8 cellular contexts compared by ENCODE assay signal in genomic region chr10:132446661-132447445, GRCh38. TPM values are rescaled to one million over a fixed set of nuclear protein-coding genes. Genes with fewer than 3 reads are reported as not detected.
DNase-seq lines count a peak whose midpoint lies in the region; ATAC-seq, FAIRE-seq and TF ChIP-seq lines count a peak whose summit lies in the region.

No MANE protein-coding gene starts in this region.

- peak; percentile 68 for FAIRE-seq in keratinocyte (lab: Jason Lieb, UNC)

- TF ChIP-seq CTCF in HL-60 (IDR thresholded peaks at IDR 0.05; ENCODE audit: insufficient read depth, low read length) (peak; percentile 39), keratinocyte (optimal IDR thresholded peaks at IDR 0.05 in 1 of 3, IDR thresholded peaks at IDR 0.05 in 1 of 3, conservative IDR thresholded peaks at IDR 0.05 in 1 of 3; ENCODE audit: extremely low read depth in 1 of 3, insufficient read depth in 2 of 3, low read length in 3 of 3) (peak; percentile 59 to 87 (median 71))

- H3K4me3 ChIP-seq in HL-60 (replicated peaks; ENCODE audit: insufficient read depth, low read length), result peak overlapping the region; percentile 48
- peak overlapping the region; percentile 45 to 67 (median 65) for H3K4me3 ChIP-seq in keratinocyte (ENCODE audit: control insufficient read depth in 2 of 3, extremely low read depth in 1 of 3, insufficient read depth in 2 of 3, low read depth in 1 of 3, low read length in 3 of 3)

- no peaks in the 10 kb centered on the region for H4K20me1 ChIP-seq in keratinocyte (ENCODE audit: control insufficient read depth, extremely low read depth, insufficient read depth, low read length)

- H3K4me1 ChIP-seq in keratinocyte (ENCODE audit: control insufficient read depth, extremely low read depth, insufficient read depth, low read length), result peaks cover 29% of the 10 kb centered on the region

- peaks cover 2% of the 10 kb centered on the region for H3K9me3 ChIP-seq in keratinocyte (ENCODE audit: control insufficient read depth, low read depth, low read length)

- peak overlapping the region; percentile 22 for H2AFZ ChIP-seq in keratinocyte (ENCODE audit: control insufficient read depth, low read length)

- H3K36me3 ChIP-seq in keratinocyte (ENCODE audit: control insufficient read depth in 2 of 2, extremely low read depth in 1 of 2, insufficient read depth in 2 of 2, low read length in 2 of 2), result no peaks in the 10 kb centered on the region

- ATAC-seq in HG02870 (IDR thresholded peaks at IDR 0.05; ENCODE audit: unreplicated experiment), result no peak

- no peaks in the 10 kb centered on the region for H3K9me3 Mint-ChIP-seq in activated naive CD4-positive, alpha-beta T cell treated with anti-CD3 and anti-CD28 coated beads for 36 hours

- no peaks in the 10 kb centered on the region for H3K9me1 ChIP-seq in keratinocyte (ENCODE audit: control insufficient read depth, extremely low read depth, insufficient read depth, low read length)

- peak overlapping the region; percentile 98 for H3K9ac ChIP-seq in keratinocyte (ENCODE audit: control insufficient read depth, extremely low read depth, insufficient read depth, low read length)

- intact Hi-C loops in activated naive CD4-positive, alpha-beta T cell treated with anti-CD3 and anti-CD28 coated beads for 36 hours (cut with micrococcal nuclease), result loop anchor here (1.0 to 5.0 kb wide), 9 partner anchors 24 to 945 kb away; partner anchors contain the start of genes INPP5A, MTG1, PPP2R2D and PWWP2B

- no peaks in the 10 kb centered on the region for H3K27me3 ChIP-seq in HL-60 (ENCODE audit: insufficient read depth, poor library complexity, severe bottlenecking)
- no peaks in the 10 kb centered on the region for H3K27me3 ChIP-seq in keratinocyte (ENCODE audit: control insufficient read depth, extremely low read depth, insufficient read depth, low read length)

- CTCF ChIA-PET in activated naive CD4-positive, alpha-beta T cell treated with anti-CD3 and anti-CD28 coated beads for 36 hours (lab: Charles Lee), result interaction anchor here (0.6 to 2.3 kb wide), 7 partner anchors 10 to 223 kb away, joined by 3 to 10 read pairs (median 3); no protein-coding TSS in a partner anchor

- dilution Hi-C loops in keratinocyte (cut with MboI; ENCODE audit: extremely low pct_ligation_motif_present, low sequenced_read_pairs), result no loop called here

- peak overlapping the region; percentile 96 for H3K4me2 ChIP-seq in keratinocyte (ENCODE audit: control insufficient read depth, extremely low read depth, insufficient read depth, low read depth, low read length)

- no peaks in the 10 kb centered on the region for H3K79me2 ChIP-seq in keratinocyte (ENCODE audit: control insufficient read depth, insufficient read depth, low read length)

- H3K27ac Mint-ChIP-seq in activated naive CD4-positive, alpha-beta T cell treated with anti-CD3 and anti-CD28 coated beads for 36 hours, result peak overlapping the region; percentile 98

- no peaks in the 10 kb centered on the region for H3K27me3 Mint-ChIP-seq in activated naive CD4-positive, alpha-beta T cell treated with anti-CD3 and anti-CD28 coated beads for 36 hours (ENCODE audit: low read depth)

- peak overlapping the region; percentile 89 for H3K4me3 Mint-ChIP-seq in activated naive CD4-positive, alpha-beta T cell treated with anti-CD3 and anti-CD28 coated beads for 36 hours

- DNase-seq in NCI-H2081 (lab: John Stamatoyannopoulos, UW) (peak; percentile 68 to 71), NCI-H2081 treated with DMSO at 0.1 percent for 48 hours (lab: John Stamatoyannopoulos, UW) (no peak), HL-60 (ENCODE audit: low read depth in 1 of 2, low spot score in 1 of 2) (peak; percentile 93 to 94), SHP77 treated with DMSO at 0.1 percent for 48 hours (lab: John Stamatoyannopoulos, UW) (peak; percentile 39), keratinocyte (ENCODE audit: low read depth, low spot score) (peak; percentile 58)
- peak; percentile 93 for DNase-seq in activated naive CD4-positive, alpha-beta T cell treated with anti-CD3 and anti-CD28 coated beads for 36 hours
- peak; percentile 71 to 79 for DNase-seq in stimulated activated CD4-positive, alpha-beta T cell treated with anti-CD3 and anti-CD28 coated beads, Interleukin-4, amount 100 ng/mL, for 48 hours (ENCODE audit: low read depth in 2 of 2)

- H3K4me1 Mint-ChIP-seq in activated naive CD4-positive, alpha-beta T cell treated with anti-CD3 and anti-CD28 coated beads for 36 hours (ENCODE audit: low read depth), result peaks cover 34% of the 10 kb centered on the region

- H3K36me3 Mint-ChIP-seq in activated naive CD4-positive, alpha-beta T cell treated with anti-CD3 and anti-CD28 coated beads for 36 hours (ENCODE audit: low read depth), result no peaks in the 10 kb centered on the region

- peak overlapping the region; percentile 94 for H3K27ac ChIP-seq in HL-60 (replicated peaks)
- H3K27ac ChIP-seq in keratinocyte (ENCODE audit: control insufficient read depth, insufficient read depth, low read length), result peak overlapping the region; percentile 100

RNA-seq across cellular contexts. Expression of gene PWWP2B, which starts 49.9 kb away (rescaled TPM):
- total RNA-seq in activated naive CD4-positive, alpha-beta T cell treated with anti-CD3 and anti-CD28 coated beads for 36 hours, result 1 to 10 TPM; 1.5 to 2.2 TPM
- polyA plus RNA-seq in keratinocyte, result 3.1 to 6.5 TPM (median 3.8 TPM) in 3 replicates
- 4.3 TPM for polyA plus RNA-seq in keratinocyte (2011; ENCODE audit: low read depth)
- polyA plus RNA-seq in keratinocyte (2011; cell fraction: cytosol; rRNA removed), result 2.2 and 5.8 TPM in 2 replicates
- polyA plus RNA-seq in keratinocyte (2011; cell fraction: nucleus; rRNA removed), result 6.3 and 9.1 TPM in 2 replicates
- polyA plus RNA-seq in keratinocyte (2012; ENCODE audit: low replicate concordance), result 8.8 and 10.9 TPM in 2 replicates
- 1.8 to 2.5 TPM (median 2.1 TPM) in 3 replicates for polyA minus RNA-seq in keratinocyte
- polyA minus RNA-seq in keratinocyte (2011; cell fraction: cytosol; rRNA and poly(A)+ RNA removed), result 20.3 TPM
- 7.9 and 10.7 TPM in 2 replicates for polyA minus RNA-seq in keratinocyte (2011; cell fraction: nucleus; rRNA and poly(A)+ RNA removed)
